In genomic region chr4:71210831-71211230, GRCh38 we compare ENCODE assay signal across 19 cellular contexts.
"Had no signal": no experiment of that assay in that cellular context is flagged by ENCODE, and none has a peak within 500 bp of the region (broad histone marks: within the 10 kb centered on the region; RNA-seq: fewer than 3 reads in every experiment).

No MANE protein-coding gene starts in this region.

- H3K9me3 ChIP-seq: left lung, lower lobe of right lung, right atrium auricular region, sigmoid colon, thoracic aorta, transverse colon had no signal

- H3K36me3 ChIP-seq: left lung, lower lobe of right lung, right atrium auricular region, sigmoid colon, thoracic aorta, transverse colon had no signal

- ATAC-seq: left lung; lower lobe of right lung; stimulated activated naive B cell treated with anti-CD40 and anti-IgM and Interleukin-4, amounts not matched to agents 10 μg/mL and 1 μg/mL and 100 μg/mL, for 72 hours; stimulated activated naive CD8-positive, alpha-beta T cell treated with anti-CD3 and anti-CD28 coated beads, Interleukin-15, amount 100 ng/mL, for 72 hours had no signal

- H3K4me1 ChIP-seq: left lung, sigmoid colon had no signal

- H3K4me3 ChIP-seq: coronary artery, dorsolateral prefrontal cortex, left lung, lower lobe of right lung, right atrium auricular region, sigmoid colon, skin epidermis, thoracic aorta, transverse colon had no signal

- DNase-seq: dorsolateral prefrontal cortex; effector CD8-positive, alpha-beta T cell; foreskin fibroblast; immature natural killer cell; left lung; lower lobe of right lung; naive B cell; occipital lobe; sigmoid colon; stimulated activated CD4-positive, alpha-beta T cell treated with anti-CD3 and anti-CD28 coated beads, Interleukin-2, amount 100 ng/mL, for 24 hours; stimulated activated CD4-positive, alpha-beta T cell treated with anti-CD3 and anti-CD28 coated beads, Interleukin-4, amount 100 ng/mL, for 4 hours; stimulated activated naive B cell treated with anti-CD40 and anti-IgM and Interleukin-4, amounts not matched to agents 10 μg/mL and 1 μg/mL and 100 μg/mL, for 72 hours; stimulated activated naive CD8-positive, alpha-beta T cell treated with anti-CD3 and anti-CD28 coated beads, Interleukin-15, amount 100 ng/mL, for 72 hours; substantia nigra; transverse colon had no signal

- H3K27me3 ChIP-seq: dorsolateral prefrontal cortex, left lung, right atrium auricular region, sigmoid colon, transverse colon had no signal

- H3K27ac ChIP-seq: coronary artery, dorsolateral prefrontal cortex, left lung, lower lobe of right lung, right atrium auricular region, sigmoid colon, skin epidermis, thoracic aorta, transverse colon had no signal
